ENCODE assay signal across 10 cellular contexts in the genomic region with DNA sequence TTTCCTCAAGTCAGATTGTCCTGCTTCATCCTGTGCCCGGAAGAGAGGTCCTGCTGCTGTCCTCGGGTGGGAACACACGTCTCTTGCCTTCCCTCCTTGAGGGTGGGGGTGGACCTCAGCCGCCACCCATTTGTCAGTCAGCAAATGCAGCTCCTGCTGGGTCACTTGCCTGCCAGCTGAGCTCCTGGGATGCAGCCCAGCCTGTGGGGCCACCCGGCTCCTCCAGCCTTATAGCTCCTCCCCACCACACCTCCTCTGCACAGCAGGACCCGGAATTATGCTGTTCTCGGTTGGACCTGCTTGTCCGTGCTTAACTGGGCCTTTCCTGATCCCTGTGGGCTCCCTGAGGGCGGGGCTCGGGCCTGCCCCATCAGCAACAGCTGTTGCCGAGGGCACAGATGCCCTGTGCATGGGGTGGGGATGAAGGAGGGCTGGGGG. TPM values are rescaled to one million over a fixed set of nuclear protein-coding genes. Genes with fewer than 3 reads are reported as not detected.
DNase-seq lines count a peak whose midpoint lies in the region; ATAC-seq and FAIRE-seq lines count a peak whose summit lies in the region.
"Had no signal": no experiment of that assay in that cellular context is flagged by ENCODE, and none has a peak within 500 bp of the region (broad histone marks: within the 10 kb centered on the region; RNA-seq: fewer than 3 reads in every experiment).

No MANE protein-coding gene starts in this region.

- H3K9ac ChIP-seq in adipocyte (ENCODE audit: low read length) = peak overlapping the region; percentile 3

- peak overlapping the region; percentile 79 to 94 for H3K27ac ChIP-seq in small intestine (ENCODE audit: low read depth in 1 of 2, low read length in 1 of 2)

- no peak for FAIRE-seq in small intestine (lab: Jason Lieb, UNC)
- FAIRE-seq: GM18507, TTC549 had no signal

- no peak overlapping the region for H3K4me3 ChIP-seq in adipocyte (ENCODE audit: low read length)
- no peak overlapping the region for H3K4me3 ChIP-seq in small intestine (ENCODE audit: low read depth in 1 of 2, low read length in 2 of 2)

- intact Hi-C loops in left cardiac atrium (cut with DNase I) = no loop called here

- WGBS in small intestine, 3 donors = 19 to 33% (median 27%) methylated on average over 11 of the region's 11 CpGs

- no peaks in the 10 kb centered on the region for H3K36me3 ChIP-seq in adipocyte (ENCODE audit: control insufficient read depth, insufficient read depth, low read length, severe bottlenecking)
- no peaks in the 10 kb centered on the region for H3K36me3 ChIP-seq in small intestine (ENCODE audit: control insufficient read depth in 2 of 2, insufficient read depth in 2 of 2, low read length in 2 of 2)

- ATAC-seq in left cardiac atrium = peak; percentile 13 to 17
- no peak for ATAC-seq in GM18517 (IDR thresholded peaks at IDR 0.05; ENCODE audit: unreplicated experiment)
- ATAC-seq in HG02981 (IDR thresholded peaks at IDR 0.05; ENCODE audit: unreplicated experiment) = no peak

- no peaks in the 10 kb centered on the region for H3K9me3 ChIP-seq in adipocyte (ENCODE audit: control insufficient read depth, low read length)
- H3K9me3 ChIP-seq in small intestine (ENCODE audit: control insufficient read depth, low read depth) = no peaks in the 10 kb centered on the region

- peak; percentile 89 for DNase-seq in H4 (ENCODE audit: low spot score)
- DNase-seq in adipocyte (ENCODE audit: low read depth) = peak; percentile 57
- peak; percentile 68 for DNase-seq in left cardiac atrium
- peak; percentile 68 for DNase-seq in small intestine
- DNase-seq in HuH-7 (ENCODE audit: low spot score) = no peak
- no peak for DNase-seq in activated CD4-positive, alpha-beta T cell treated with anti-CD3 and anti-CD28 coated beads for 1 hour

- peaks cover 51% of the 10 kb centered on the region for H3K4me1 ChIP-seq in adipocyte (ENCODE audit: control insufficient read depth, insufficient read depth, low read length)
- peaks cover 21 to 34% of the 10 kb centered on the region in 2 donors for H3K4me1 ChIP-seq in small intestine (ENCODE audit: control insufficient read depth in 2 of 2, insufficient read depth in 1 of 2, low read depth in 1 of 2, low read length in 1 of 2)

- H3K27me3 ChIP-seq in adipocyte (replicated peaks; ENCODE audit: control insufficient read depth, insufficient read depth, low read length) = no peaks in the 10 kb centered on the region
- no peaks in the 10 kb centered on the region for H3K27me3 ChIP-seq in small intestine (ENCODE audit: control insufficient read depth in 2 of 2, insufficient read depth in 2 of 2, low read length in 2 of 2)

RNA-seq across cellular contexts. Expression of a gene that starts 52.7 kb away (rescaled TPM):
- 11.2 and 12.8 TPM in 2 replicates for total RNA-seq in H4 (2014; rRNA removed; shearing (Covaris generic))
- 10 to 100 TPM; 41.6 to 67.7 TPM for total RNA-seq in left cardiac atrium
- polyA plus RNA-seq in small intestine = 10 to 100 TPM; 30.8 to 48.3 (median 34.7) TPM

Comparison
In these comparisons a context has a peak if more than half of its experiments do, and no peak if none do; other contexts are left out.
1. DNase-seq: peak in H4 (single experiment), adipocyte (single experiment), left cardiac atrium (single experiment) and small intestine (single experiment); none in HuH-7 (single experiment) and activated CD4-positive, alpha-beta T cell treated with anti-CD3 and anti-CD28 coated beads for 1 hour (single experiment).
2. ATAC-seq: peak in left cardiac atrium (2 of 2); none in GM18517 (single experiment) and HG02981 (single experiment).